1 cellular context compared by ENCODE assay signal in genomic region chr3:188003188-188004171, GRCh38.
TF ChIP-seq lines count a peak whose summit lies in the region.

No MANE protein-coding gene starts in this region.

TF ChIP-seq in HepG2, 621 proteins besides CTCF, POLR2A, EP300 and RAD21 (continued from another document and continues in another):
- no peak for TF ChIP-seq ZBTB14 (CRISPR knock-in tag; IDR thresholded peaks at IDR 0.05)
- TF ChIP-seq FOSL1 (CRISPR knock-in tag; IDR thresholded peaks at IDR 0.05; ENCODE audit: borderline replicate concordance): no peak
- peak; percentile 93 for TF ChIP-seq HIC2 (CRISPR knock-in tag; IDR thresholded peaks at IDR 0.05; ENCODE audit: low read depth)
- TF ChIP-seq ZNF383 (CRISPR knock-in tag; IDR thresholded peaks at IDR 0.05; ENCODE audit: borderline replicate concordance): 0 out of 2 replicates have a peak, but pooled peaks have one; percentile 20
- TF ChIP-seq ZNF142 (CRISPR knock-in tag; IDR thresholded peaks at IDR 0.05): 0 out of 2 replicates have a peak, but pooled peaks have one; percentile 54
- TF ChIP-seq GTF3A (CRISPR knock-in tag; conservative IDR thresholded peaks at IDR 0.05): no peak
- TF ChIP-seq ZHX1 (CRISPR knock-in tag; IDR thresholded peaks at IDR 0.05; ENCODE audit: low read depth): no peak
- TF ChIP-seq NR3C1 (CRISPR knock-in tag; IDR thresholded peaks at IDR 0.05): no peak
- no peak for TF ChIP-seq ZNF256 (CRISPR knock-in tag; conservative IDR thresholded peaks at IDR 0.05)
- no peak for TF ChIP-seq SIN3B (IDR thresholded peaks at IDR 0.05; ENCODE audit: low read length)
- TF ChIP-seq ZBED4 (CRISPR knock-in tag; IDR thresholded peaks at IDR 0.05; ENCODE audit: borderline replicate concordance): peak; percentile 38; the same call in 1 of the 2 replicates
- no peak for TF ChIP-seq DMTF1 (CRISPR knock-in tag; IDR thresholded peaks at IDR 0.05)
- no peak for TF ChIP-seq HINFP (CRISPR knock-in tag; IDR thresholded peaks at IDR 0.05; ENCODE audit: low read depth)
- TF ChIP-seq MTA1 (CRISPR knock-in tag; IDR thresholded peaks at IDR 0.05; ENCODE audit: borderline replicate concordance): no peak
- TF ChIP-seq DZIP1 (CRISPR knock-in tag; IDR thresholded peaks at IDR 0.05): no peak
- TF ChIP-seq ZNF629 (CRISPR knock-in tag; conservative IDR thresholded peaks at IDR 0.05): no peak
- TF ChIP-seq FOSL2 (CRISPR knock-in tag; IDR thresholded peaks at IDR 0.05): peak; percentile 80
- TF ChIP-seq HNRNPUL1 (IDR thresholded peaks at IDR 0.05; ENCODE audit: low read depth, low read length): 0 out of 2 replicates have a peak, but pooled peaks have one; percentile 75
- no peak for TF ChIP-seq ZNF451 (CRISPR knock-in tag; IDR thresholded peaks at IDR 0.05)
- no peak for TF ChIP-seq ZNF678 (CRISPR knock-in tag; IDR thresholded peaks at IDR 0.05)
- TF ChIP-seq ZNF101 (CRISPR knock-in tag; IDR thresholded peaks at IDR 0.05; ENCODE audit: borderline replicate concordance, low read depth): no peak
- TF ChIP-seq NFE2L1 (CRISPR knock-in tag; IDR thresholded peaks at IDR 0.05; ENCODE audit: borderline replicate concordance): no peak
- no peak for TF ChIP-seq SATB2 (CRISPR knock-in tag; IDR thresholded peaks at IDR 0.05)
- no peak for TF ChIP-seq ZNF883 (CRISPR knock-in tag; IDR thresholded peaks at IDR 0.05; ENCODE audit: not compliant biosample characterization)
- no peak for TF ChIP-seq DNMT3B (CRISPR knock-in tag; conservative IDR thresholded peaks at IDR 0.05)
- TF ChIP-seq HDAC1 (CRISPR knock-in tag; IDR thresholded peaks at IDR 0.05): peak; percentile 78
- peak; percentile 4; the same call in 1 of the 2 replicates for TF ChIP-seq ZBTB34 (CRISPR knock-in tag; IDR thresholded peaks at IDR 0.05)
- TF ChIP-seq ETV5 (CRISPR knock-in tag; IDR thresholded peaks at IDR 0.05; ENCODE audit: borderline replicate concordance): peak; percentile 60; the same call in 1 of the 2 replicates
- no peak for TF ChIP-seq IKZF1 (IDR thresholded peaks at IDR 0.05)
- TF ChIP-seq ISL2 (CRISPR knock-in tag; IDR thresholded peaks at IDR 0.05): peak; percentile 79; the same call in 1 of the 2 replicates
